Comparison of ENCODE assay signal across 8 cellular contexts in the genomic region with DNA sequence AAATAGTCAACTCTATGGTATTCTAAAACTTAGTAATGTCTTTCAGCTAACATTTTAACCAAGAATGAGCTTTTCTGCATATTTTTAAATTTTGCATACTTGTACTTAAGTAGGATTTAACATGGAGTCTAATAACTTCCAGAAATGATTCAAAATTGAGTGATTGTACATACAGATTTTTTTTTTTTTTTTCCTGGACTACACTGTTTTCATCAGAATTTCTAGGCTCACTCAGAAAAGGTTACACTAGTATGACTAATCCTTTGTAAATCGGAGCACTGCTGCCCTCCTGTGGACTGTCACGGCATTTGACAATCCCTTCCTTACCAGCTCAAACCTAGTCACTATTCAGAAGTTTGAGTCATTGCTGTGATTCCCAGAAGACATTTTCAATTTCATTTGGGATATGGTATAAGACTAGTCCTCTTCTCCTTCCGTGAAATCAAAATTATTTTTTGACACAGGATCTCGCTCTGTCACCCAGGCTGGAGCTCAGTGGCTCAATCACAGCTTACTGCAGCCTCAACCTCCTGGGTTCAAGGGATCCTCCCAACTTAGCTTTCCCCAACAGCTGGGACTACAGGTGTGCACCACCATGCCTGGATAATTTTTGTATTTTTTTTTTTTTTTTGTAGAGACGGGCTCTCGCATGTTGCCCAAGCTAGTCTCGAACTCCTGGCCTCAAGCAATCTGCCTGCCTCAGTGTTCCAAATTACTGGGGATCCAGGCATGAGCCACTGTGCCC. TPM values are rescaled to one million over a fixed set of nuclear protein-coding genes. Genes with fewer than 3 reads are reported as not detected.
DNase-seq lines count a peak whose midpoint lies in the region; ATAC-seq and TF ChIP-seq lines count a peak whose summit lies in the region.

No MANE protein-coding gene starts in this region.

- no peak overlapping the region for H3K9ac ChIP-seq in neuronal stem cell (ENCODE audit: low read depth, low read length, poor library complexity)

- H3K4ac ChIP-seq in neuronal stem cell (ENCODE audit: low read length): no peak overlapping the region

- no peak overlapping the region for H3K4me3 Mint-ChIP-seq in activated T-helper 1 cell treated with anti-CD3 and anti-CD28 coated beads, Interleukin-12 subunit alpha, Interleukin-12 subunit beta, Interleukin-2, Interleukin-4 antibody, amounts not matched to agents 30 ng/mL and 10 ng/mL and 1 ng/mL, durations not matched to agents 14 hours and 24 hours and 36 hours

- H2BK12ac ChIP-seq in neuronal stem cell (ENCODE audit: low read length): no peak overlapping the region

- no peak overlapping the region for H3K23ac ChIP-seq in neuronal stem cell (ENCODE audit: low read depth, low read length, poor library complexity)

- peak; percentile 88 for TF ChIP-seq CTCF in RWPE1 (conservative IDR thresholded peaks at IDR 0.05; ENCODE audit: low read depth)

- H2BK5ac ChIP-seq in neuronal stem cell (ENCODE audit: low read length): no peak overlapping the region

- peak overlapping the region; percentile 39; the same call in 1 of the 2 replicates for H3K27ac ChIP-seq in RWPE1
- no peak overlapping the region for H3K27ac ChIP-seq in neuronal stem cell (replicated peaks; ENCODE audit: low read length)

- H3K9me3 ChIP-seq in neuronal stem cell (replicated peaks in 1 of 2; ENCODE audit: control insufficient read depth in 2 of 2, insufficient read depth in 1 of 2, low read depth in 1 of 2, low read length in 2 of 2): no peaks in the 10 kb centered on the region

- no peak overlapping the region for H3K18ac ChIP-seq in neuronal stem cell (ENCODE audit: low read length)

- POLR2A ChIA-PET in RWPE1 (lab: Yijun Ruan, JAX; ENCODE audit: low non-redundant PET): no interaction called here

- ATAC-seq in GM21515 (IDR thresholded peaks at IDR 0.05; ENCODE audit: unreplicated experiment): peak; percentile 70

- no peaks in the 10 kb centered on the region for H3K9me3 Mint-ChIP-seq in activated T-helper 1 cell treated with anti-CD3 and anti-CD28 coated beads, Interleukin-12 subunit alpha, Interleukin-12 subunit beta, Interleukin-2, Interleukin-4 antibody, amounts not matched to agents 30 ng/mL and 10 ng/mL and 1 ng/mL, durations not matched to agents 14 hours and 24 hours and 36 hours

- H3K4me3 ChIP-seq in Jurkat, Clone E6-1 (ENCODE audit: low read length): no peak overlapping the region
- no peak overlapping the region for H3K4me3 ChIP-seq in neuronal stem cell (ENCODE audit: low read length in 2 of 2)

- no peak overlapping the region for H2AK5ac ChIP-seq in neuronal stem cell (ENCODE audit: low read depth, low read length)

- intact Hi-C loops in activated T-helper 1 cell treated with anti-CD3 and anti-CD28 coated beads, Interleukin-12 subunit alpha, Interleukin-12 subunit beta, Interleukin-2, Interleukin-4 antibody, amounts not matched to agents 30 ng/mL and 10 ng/mL and 1 ng/mL, durations not matched to agents 14 hours and 24 hours and 36 hours (cut with micrococcal nuclease): loop anchor here (1.0 to 10.0 kb wide), 7 partner anchors 19 to 166 kb away; a partner anchor contains a TSS

- H3K27me3 ChIP-seq in neuronal stem cell (ENCODE audit: control insufficient read depth in 3 of 3, insufficient read depth in 3 of 3, low read depth in 1 of 3, low read length in 3 of 3): no peaks in the 10 kb centered on the region

- CTCF ChIA-PET in RWPE1 (lab: Yijun Ruan, JAX): interaction anchor here (0.5 to 1.7 kb wide), 27 partner anchors 8 to 988 kb away, joined by 3 to 10 read pairs (median 4); no protein-coding TSS in a partner anchor

- peaks cover 36% of the 10 kb centered on the region for H3K4me1 Mint-ChIP-seq in activated T-helper 1 cell treated with anti-CD3 and anti-CD28 coated beads, Interleukin-12 subunit alpha, Interleukin-12 subunit beta, Interleukin-2, Interleukin-4 antibody, amounts not matched to agents 30 ng/mL and 10 ng/mL and 1 ng/mL, durations not matched to agents 14 hours and 24 hours and 36 hours (ENCODE audit: low read depth)

- peaks cover 35% of the 10 kb centered on the region for H3K36me3 Mint-ChIP-seq in activated T-helper 1 cell treated with anti-CD3 and anti-CD28 coated beads, Interleukin-12 subunit alpha, Interleukin-12 subunit beta, Interleukin-2, Interleukin-4 antibody, amounts not matched to agents 30 ng/mL and 10 ng/mL and 1 ng/mL, durations not matched to agents 14 hours and 24 hours and 36 hours (ENCODE audit: low read depth)

- no CpG with 5 or more reads among the region's 7 CpGs for WGBS in neuronal stem cell (ENCODE audit: extremely low coverage in 2 of 2, insufficient read length in 2 of 2, insufficient replicate concordance in 1 of 2), 2 donors

- H3K4me2 ChIP-seq in neuronal stem cell (ENCODE audit: insufficient read depth, low read length, poor library complexity, severe bottlenecking): no peak overlapping the region

- peaks cover 2 to 68% of the 10 kb centered on the region in 2 donors for H3K36me3 ChIP-seq in neuronal stem cell (replicated peaks in 1 of 2; ENCODE audit: control insufficient read depth in 2 of 2, insufficient read depth in 2 of 2, low read length in 2 of 2)

- H4K91ac ChIP-seq in neuronal stem cell (ENCODE audit: low read depth, low read length, poor library complexity): no peak overlapping the region

- no peak overlapping the region for H4K8ac ChIP-seq in neuronal stem cell (ENCODE audit: low read depth, low read length)

- H3K27ac Mint-ChIP-seq in activated T-helper 1 cell treated with anti-CD3 and anti-CD28 coated beads, Interleukin-12 subunit alpha, Interleukin-12 subunit beta, Interleukin-2, Interleukin-4 antibody, amounts not matched to agents 30 ng/mL and 10 ng/mL and 1 ng/mL, durations not matched to agents 14 hours and 24 hours and 36 hours: peak overlapping the region; percentile 32

- H3K14ac ChIP-seq in neuronal stem cell (ENCODE audit: low read length): no peak overlapping the region

- H2BK120ac ChIP-seq in neuronal stem cell (ENCODE audit: low read depth, low read length): no peak overlapping the region

- no peaks in the 10 kb centered on the region for H3K27me3 Mint-ChIP-seq in activated T-helper 1 cell treated with anti-CD3 and anti-CD28 coated beads, Interleukin-12 subunit alpha, Interleukin-12 subunit beta, Interleukin-2, Interleukin-4 antibody, amounts not matched to agents 30 ng/mL and 10 ng/mL and 1 ng/mL, durations not matched to agents 14 hours and 24 hours and 36 hours (ENCODE audit: insufficient read depth)

- no peaks in the 10 kb centered on the region for H3K79me1 ChIP-seq in neuronal stem cell (ENCODE audit: low read depth, low read length)

- DNase-seq in COR-L47 (lab: John Stamatoyannopoulos, UW) (peak; percentile 45), RWPE1 (ENCODE audit: low spot score) (peak; percentile 79), fibroblast of the conjunctiva (ENCODE audit: low read depth) (peak; percentile 82), neuronal stem cell (ENCODE audit: low spot score) (peak; percentile 43), superior temporal gyrus (ENCODE audit: extremely low spot score) (peak; percentile 95)
- DNase-seq in Jurkat, Clone E6-1 (ENCODE audit: low read depth, low spot score): peak; percentile 72
- peak; percentile 62 for DNase-seq in activated T-helper 1 cell treated with anti-CD3 and anti-CD28 coated beads, Interleukin-12 subunit alpha, Interleukin-12 subunit beta, Interleukin-2, Interleukin-4 antibody, amounts not matched to agents 30 ng/mL and 10 ng/mL and 1 ng/mL, durations not matched to agents 14 hours and 24 hours and 36 hours (ENCODE audit: low spot score)

- no peak overlapping the region for H2BK15ac ChIP-seq in neuronal stem cell (ENCODE audit: low read length)

- H2AFZ ChIP-seq in neuronal stem cell (ENCODE audit: low read length): no peak overlapping the region

- no peaks in the 10 kb centered on the region for H3K4me1 ChIP-seq in neuronal stem cell (ENCODE audit: control insufficient read depth in 2 of 2, insufficient read depth in 1 of 2, low read depth in 1 of 2, low read length in 2 of 2)

RNA-seq across cellular contexts. Expression of a gene that starts 45.5 kb away (rescaled TPM):
- polyA plus RNA-seq in Jurkat, Clone E6-1 (2012; ENCODE audit: insufficient read depth, insufficient read length): 103 TPM
- total RNA-seq in activated T-helper 1 cell treated with anti-CD3 and anti-CD28 coated beads, Interleukin-12 subunit alpha, Interleukin-12 subunit beta, Interleukin-2, Interleukin-4 antibody, amounts not matched to agents 30 ng/mL and 10 ng/mL and 1 ng/mL, durations not matched to agents 14 hours and 24 hours and 36 hours: 101 and 105 TPM in 2 replicates
- polyA plus RNA-seq in neuronal stem cell (2013, experiment 1 of 2): 65.9 TPM
- 64.5 TPM for polyA plus RNA-seq in neuronal stem cell (2013, experiment 2 of 2)

Comparison
In these comparisons a context has a peak if more than half of its experiments do, and no peak if none do; other contexts are left out.
1. DNase-seq: peak in every context shown above with its lines; median percentile 95 in superior temporal gyrus; 82 in fibroblast of the conjunctiva; 79 in RWPE1; 72 in Jurkat, Clone E6-1; 62 in activated T-helper 1 cell treated with anti-CD3 and anti-CD28 coated beads, Interleukin-12 subunit alpha, Interleukin-12 subunit beta, Interleukin-2, Interleukin-4 antibody, amounts not matched to agents 30 ng/mL and 10 ng/mL and 1 ng/mL, durations not matched to agents 14 hours and 24 hours and 36 hours; 45 in COR-L47; 43 in neuronal stem cell.